31 cellular contexts compared by ENCODE assay signal in the genomic region with DNA sequence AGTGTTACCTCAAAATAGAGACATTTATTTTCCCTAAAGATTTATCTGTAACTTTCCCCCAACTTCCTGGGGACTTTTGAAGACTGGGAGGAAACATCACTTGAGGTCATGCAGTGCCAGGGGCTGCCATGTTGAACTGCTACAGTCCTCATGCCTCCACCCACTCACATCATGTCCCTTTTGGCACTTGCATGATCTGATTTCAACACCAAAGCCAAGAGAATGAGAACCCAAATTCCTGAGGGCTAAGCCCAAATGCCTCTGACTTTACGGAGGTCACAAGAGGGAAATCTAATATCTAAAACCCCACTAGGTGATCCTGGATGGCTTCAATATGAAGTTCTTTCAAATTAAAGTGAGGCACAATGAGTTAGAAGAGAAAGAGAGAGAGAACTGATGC.
"Had no signal": no experiment of that assay in that cellular context is flagged by ENCODE, and none has a peak within 500 bp of the region (broad histone marks: within the 10 kb centered on the region; RNA-seq: fewer than 3 reads in every experiment).

No MANE protein-coding gene starts in this region.

- H3K27ac Mint-ChIP-seq: activated B cell treated with CpG ODN at 0.5 μM for 24 hours; activated CD8-positive, alpha-beta T cell treated with anti-CD3 and anti-CD28 coated beads for 36 hours; activated naive CD4-positive, alpha-beta T cell treated with anti-CD3 and anti-CD28 coated beads, Interleukin-2, amount 50 U/mL, for 24 hours; activated naive CD8-positive, alpha-beta T cell treated with anti-CD3 and anti-CD28 coated beads for 36 hours; activated naive CD8-positive, alpha-beta T cell treated with anti-CD3 and anti-CD28 coated beads, Interleukin-2, amount 50 U/mL, for 24 hours; activated T-helper 17 cell treated with anti-CD3 and anti-CD28 coated beads, Interleukin-2, amount 50 U/mL, for 72 hours; effector memory CD8-positive, alpha-beta T cell; T-helper 17 cell; T-helper 2 cell treated with Interferon-gamma antibody and Interleukin-4, amounts not matched to agents 5 μg/mL and 100 μg/mL, for 36 hours had no signal

- H3K9me3 ChIP-seq: adrenal gland, body of pancreas, esophagus muscularis mucosa had no signal

- H3K27me3 ChIP-seq: adrenal gland, body of pancreas, esophagus muscularis mucosa had no signal

- H3K4me3 ChIP-seq: adrenal gland, body of pancreas, esophagus muscularis mucosa had no signal

- H3K36me3 Mint-ChIP-seq: activated naive CD4-positive, alpha-beta T cell treated with anti-CD3 and anti-CD28 coated beads, Interleukin-2, amount 50 U/mL, for 24 hours; activated naive CD8-positive, alpha-beta T cell treated with anti-CD3 and anti-CD28 coated beads for 36 hours had no signal

- H3K9me3 Mint-ChIP-seq: activated B cell treated with CpG ODN at 0.5 μM for 24 hours; activated CD8-positive, alpha-beta T cell treated with anti-CD3 and anti-CD28 coated beads for 36 hours; activated naive CD4-positive, alpha-beta T cell treated with anti-CD3 and anti-CD28 coated beads, Interleukin-2, amount 50 U/mL, for 24 hours; activated naive CD8-positive, alpha-beta T cell treated with anti-CD3 and anti-CD28 coated beads for 36 hours; activated naive CD8-positive, alpha-beta T cell treated with anti-CD3 and anti-CD28 coated beads, Interleukin-2, amount 50 U/mL, for 24 hours; activated T-cell treated with anti-CD3 and anti-CD28 coated beads, Interleukin-2, amount 50 U/mL, for 4 hours; activated T-helper 17 cell treated with anti-CD3 and anti-CD28 coated beads, Interleukin-2, amount 50 U/mL, for 72 hours; T-helper 2 cell treated with Interferon-gamma antibody and Interleukin-4, amounts not matched to agents 5 μg/mL and 100 μg/mL, for 36 hours had no signal

- H3K4me1 Mint-ChIP-seq: activated B cell treated with CpG ODN at 0.5 μM for 24 hours; activated naive CD4-positive, alpha-beta T cell treated with anti-CD3 and anti-CD28 coated beads, Interleukin-2, amount 50 U/mL, for 24 hours; activated naive CD8-positive, alpha-beta T cell treated with anti-CD3 and anti-CD28 coated beads for 36 hours; activated naive CD8-positive, alpha-beta T cell treated with anti-CD3 and anti-CD28 coated beads, Interleukin-2, amount 50 U/mL, for 24 hours; activated T-helper 17 cell treated with anti-CD3 and anti-CD28 coated beads, Interleukin-2, amount 50 U/mL, for 72 hours; T-helper 17 cell had no signal

- DNase-seq: activated B cell treated with CpG ODN at 0.5 μM for 24 hours; activated CD4-positive, alpha-beta T cell treated with anti-CD3 and anti-CD28 coated beads for 48 hours; activated CD4-positive, alpha-beta T cell treated with anti-CD3 and anti-CD28 coated beads, Interleukin-2, amount 50 U/mL, for 1 hour; activated CD4-positive, alpha-beta T cell treated with anti-CD3 and anti-CD28 coated beads, Interleukin-2, amount 50 U/mL, for 48 hours; activated CD8-positive, alpha-beta memory T cell treated with anti-CD3 and anti-CD28 coated beads for 24 hours; activated CD8-positive, alpha-beta T cell treated with anti-CD3 and anti-CD28 coated beads for 36 hours; activated effector memory CD4-positive, alpha-beta T cell treated with Interleukin-2 at 50 U/mL for 16 hours; activated gamma-delta T cell treated with Interleukin-2 at 50 U/mL for 16 hours; activated naive CD4-positive, alpha-beta T cell treated with Interleukin-2 at 50 U/mL for 16 hours; activated naive CD8-positive, alpha-beta T cell treated with anti-CD3 and anti-CD28 coated beads for 36 hours; activated naive CD8-positive, alpha-beta T cell treated with anti-CD3 and anti-CD28 coated beads, Interleukin-2, amount 50 U/mL, for 24 hours; activated T-cell treated with anti-CD3 and anti-CD28 coated beads, Interleukin-2, amount 50 U/mL, for 4 hours; adrenal gland; amygdala; aorta; body of pancreas; caudate nucleus; cortex of kidney; dermis blood vessel endothelial cell; effector CD4-positive, alpha-beta T cell; effector memory CD8-positive, alpha-beta T cell; erythroblast; foreskin fibroblast; head of caudate nucleus; T-helper 17 cell; T1000; WERI-Rb-1 had no signal

- H3K27ac ChIP-seq: adrenal gland, body of pancreas, esophagus muscularis mucosa, WERI-Rb-1 had no signal

- H3K36me3 ChIP-seq: adrenal gland, esophagus muscularis mucosa, WERI-Rb-1 had no signal

- H3K4me3 Mint-ChIP-seq: activated B cell treated with CpG ODN at 0.5 μM for 24 hours; activated CD8-positive, alpha-beta T cell treated with anti-CD3 and anti-CD28 coated beads for 36 hours; activated naive CD4-positive, alpha-beta T cell treated with anti-CD3 and anti-CD28 coated beads, Interleukin-2, amount 50 U/mL, for 24 hours; activated naive CD8-positive, alpha-beta T cell treated with anti-CD3 and anti-CD28 coated beads for 36 hours; activated naive CD8-positive, alpha-beta T cell treated with anti-CD3 and anti-CD28 coated beads, Interleukin-2, amount 50 U/mL, for 24 hours; activated T-cell treated with anti-CD3 and anti-CD28 coated beads, Interleukin-2, amount 50 U/mL, for 4 hours; activated T-helper 17 cell treated with anti-CD3 and anti-CD28 coated beads, Interleukin-2, amount 50 U/mL, for 72 hours; effector memory CD8-positive, alpha-beta T cell; T-helper 17 cell; T-helper 2 cell treated with Interferon-gamma antibody and Interleukin-4, amounts not matched to agents 5 μg/mL and 100 μg/mL, for 36 hours had no signal

- H3K4me1 ChIP-seq: adrenal gland, body of pancreas, esophagus muscularis mucosa had no signal

- H3K27me3 Mint-ChIP-seq: activated B cell treated with CpG ODN at 0.5 μM for 24 hours; activated naive CD4-positive, alpha-beta T cell treated with anti-CD3 and anti-CD28 coated beads, Interleukin-2, amount 50 U/mL, for 24 hours; activated naive CD8-positive, alpha-beta T cell treated with anti-CD3 and anti-CD28 coated beads for 36 hours; activated naive CD8-positive, alpha-beta T cell treated with anti-CD3 and anti-CD28 coated beads, Interleukin-2, amount 50 U/mL, for 24 hours had no signal
